ENCODE assay signal across 8 cellular contexts in the genomic region with DNA sequence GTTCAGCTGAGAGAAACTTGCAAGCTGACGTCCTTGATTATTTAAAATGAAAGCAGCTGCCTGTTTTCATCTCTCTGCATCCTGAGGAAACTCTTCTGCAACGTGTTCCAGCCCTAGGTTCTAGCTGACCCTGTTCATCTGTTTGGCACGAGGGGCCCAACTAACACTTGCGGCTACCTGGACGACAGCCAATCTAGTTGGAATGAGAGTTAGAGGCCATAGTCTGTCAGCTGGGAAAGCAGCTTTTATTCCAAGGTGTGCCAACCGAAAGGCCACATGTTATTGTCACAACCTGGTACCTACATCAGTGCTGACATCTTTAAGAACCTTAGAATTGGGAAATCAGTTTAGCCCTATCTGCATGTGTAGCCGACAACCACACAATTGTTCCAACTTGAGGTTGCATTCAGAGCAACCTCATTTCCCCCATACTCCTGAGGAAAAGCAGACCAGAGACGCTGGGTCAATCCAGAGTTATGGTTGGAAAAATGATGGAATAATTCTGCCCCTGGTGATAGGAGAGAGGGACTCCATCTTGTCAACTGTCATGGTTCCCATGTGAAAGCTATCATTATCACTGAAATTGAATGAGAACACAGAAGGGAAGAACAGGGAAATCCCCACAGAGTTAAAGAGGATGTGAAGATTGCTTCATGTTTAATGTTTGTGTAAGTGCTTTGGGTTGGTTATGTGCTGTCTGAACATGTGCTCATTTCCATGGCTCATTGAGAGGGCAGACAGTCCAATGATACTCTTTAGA.
A peak's percentile ranks its signal among the peaks of the same experiment; 100 is the strongest.
DNase-seq lines count a peak whose midpoint lies in the region; ATAC-seq and TF ChIP-seq lines count a peak whose summit lies in the region.

No MANE protein-coding gene starts in this region.

- intact Hi-C loops in stomach (cut with DNase I; ENCODE audit: low total_unique reads), result no loop called here

- no peaks in the 10 kb centered on the region for H3K27me3 ChIP-seq in stomach

- TF ChIP-seq CTCF in stomach (IDR thresholded peaks at IDR 0.05), result no peak

- H3K4me1 ChIP-seq in stomach, result peaks cover 0 to 12% (median 5%) of the 10 kb centered on the region in 4 donors

- no peak for TF ChIP-seq POLR2A in stomach (IDR thresholded peaks at IDR 0.05)

- H3K9me3 ChIP-seq in stomach, result peaks cover 0 to 6% (median 3%) of the 10 kb centered on the region in 4 donors

- DNase-seq in ELR (ENCODE audit: low read depth) (peak; percentile 53), germinal center (ENCODE audit: low spot score) (peak; percentile 36), occipital lobe (lab: John Stamatoyannopoulos, UW) (no peak), stomach (no peak), H4 (ENCODE audit: low spot score) (no peak), KBM-7 (no peak)

- H3K27ac ChIP-seq in stomach, result peak overlapping the region in 2 of 5 donors; percentile 24 to 28

- in situ Hi-C loops in KBM-7 (cut with MboI; ENCODE audit: low pct_unique_long_range_greater_than_20kb, low sequenced_read_pairs), result no loop called here

- H3K4me3 ChIP-seq in stomach, result no peak overlapping the region

- ATAC-seq in GM21360 (IDR thresholded peaks at IDR 0.05; ENCODE audit: unreplicated experiment) (peak; percentile 92), HG03521 (IDR thresholded peaks at IDR 0.05; ENCODE audit: unreplicated experiment) (peak; percentile 75)

- no peak for TF ChIP-seq EP300 in stomach (IDR thresholded peaks at IDR 0.05)

- WGBS in stomach, 5 donors, result 41 to 53% (median 48%) methylated on average over 8 of the region's 8 CpGs

- peaks cover 0 to 34% (median 31%) of the 10 kb centered on the region in 4 donors for H3K36me3 ChIP-seq in stomach

Comparison
In these comparisons a context has a peak if more than half of its experiments do, and no peak if none do; other contexts are left out.
1. DNase-seq: peak in ELR (single experiment) and germinal center (single experiment); none in occipital lobe (single experiment), stomach (single experiment), H4 (single experiment) and KBM-7 (single experiment).